In the genomic region with DNA sequence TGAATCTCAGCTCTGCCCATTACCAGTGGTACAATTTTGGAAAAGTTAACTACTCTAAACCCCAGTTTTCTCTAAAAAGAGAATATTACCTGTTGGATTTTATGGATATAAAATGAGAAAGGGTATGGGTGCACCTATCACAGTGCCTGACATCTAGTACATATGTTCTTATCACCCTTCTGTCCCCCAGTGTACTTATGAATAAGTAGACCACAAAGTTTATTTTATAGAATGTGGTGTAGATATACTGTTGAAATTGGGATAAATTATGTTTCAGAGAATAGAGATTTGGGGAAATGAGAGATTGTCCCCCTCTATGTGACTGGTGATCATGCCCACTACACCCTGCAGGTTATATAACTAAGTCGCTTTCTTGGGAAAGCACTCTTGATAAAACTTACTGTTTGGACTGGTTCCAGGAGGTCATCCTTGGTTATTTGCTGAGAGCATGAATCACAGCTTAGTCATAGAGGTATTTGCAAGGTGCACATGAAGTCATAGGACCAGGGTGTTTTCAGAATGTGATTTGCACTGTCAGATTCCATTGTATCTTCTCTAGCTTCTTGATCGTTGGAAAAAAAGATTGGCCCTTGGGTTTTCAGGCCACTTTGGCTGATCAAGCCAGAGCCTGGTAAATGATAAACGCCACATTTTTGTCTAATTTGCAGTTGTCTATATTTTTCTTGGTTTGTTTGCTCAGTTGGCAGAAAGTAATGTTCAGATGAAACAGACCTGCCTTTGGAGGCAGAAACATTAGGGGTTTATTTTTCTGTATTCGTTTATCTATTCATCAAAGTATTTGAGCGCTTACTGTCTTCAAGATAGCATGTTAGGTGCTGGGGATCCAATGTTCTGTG, we compare ENCODE assay signal across 2 cellular contexts.
TF ChIP-seq lines count a peak whose summit lies in the region.

No MANE protein-coding gene starts in this region.

TF ChIP-seq in A549, 52 proteins besides CTCF, POLR2A, EP300 and RAD21:
- TF ChIP-seq HOXB5 (CRISPR knock-in tag; IDR thresholded peaks at IDR 0.05) = no peak
- TF ChIP-seq ZNF302 (CRISPR knock-in tag; IDR thresholded peaks at IDR 0.05) = no peak
- no peak for TF ChIP-seq USF2 (IDR thresholded peaks at IDR 0.05)
- TF ChIP-seq ESRRA (IDR thresholded peaks at IDR 0.05; ENCODE audit: borderline replicate concordance, low read length) = no peak
- TF ChIP-seq MAZ (IDR thresholded peaks at IDR 0.05; ENCODE audit: borderline replicate concordance, low read depth, low read length) = no peak
- TF ChIP-seq, protein P1, sequence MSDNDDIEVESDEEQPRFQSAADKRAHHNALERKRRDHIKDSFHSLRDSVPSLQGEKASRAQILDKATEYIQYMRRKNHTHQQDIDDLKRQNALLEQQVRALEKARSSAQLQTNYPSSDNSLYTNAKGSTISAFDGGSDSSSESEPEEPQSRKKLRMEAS (IDR thresholded peaks at IDR 0.05) = peak; percentile 76
- peak; percentile 97 for TF ChIP-seq JUNB (IDR thresholded peaks at IDR 0.05)
- TF ChIP-seq GATA3 (IDR thresholded peaks at IDR 0.05; ENCODE audit: borderline replicate concordance) = peak; percentile 84
- peak; percentile 33 for TF ChIP-seq MAFK (IDR thresholded peaks at IDR 0.05; ENCODE audit: partially characterized antibody)
- TF ChIP-seq JUN (IDR thresholded peaks at IDR 0.05) = peak in 1 of 2 experiments; percentile 76; a peak in 3 of 5 replicates
- peak in 1 of 2 experiments; percentile 67; a peak in 1 of 4 replicates for TF ChIP-seq CEBPB (IDR thresholded peaks at IDR 0.05)
- peak; percentile 98 for TF ChIP-seq FOSL2 (IDR thresholded peaks at IDR 0.05)
- peak; percentile 97 for TF ChIP-seq FOSL2 (CRISPR knock-in tag; IDR thresholded peaks at IDR 0.05)
- TF ChIP-seq CHD4 (IDR thresholded peaks at IDR 0.05; ENCODE audit: borderline replicate concordance) = no peak

TF ChIP-seq in HepG2, 621 proteins besides CTCF, POLR2A, EP300 and RAD21 (continues in another document):
- TF ChIP-seq ARHGAP35 (CRISPR knock-in tag; IDR thresholded peaks at IDR 0.05; ENCODE audit: borderline replicate concordance) = no peak
- TF ChIP-seq NR2F1 (CRISPR knock-in tag; IDR thresholded peaks at IDR 0.05) = peak; percentile 42 to 45; a peak in 1 of 4 replicates
- TF ChIP-seq ZNF616 (CRISPR knock-in tag; IDR thresholded peaks at IDR 0.05; ENCODE audit: low read depth) = no peak
- TF ChIP-seq ZNF558 (CRISPR knock-in tag; IDR thresholded peaks at IDR 0.05; ENCODE audit: borderline replicate concordance) = no peak
- TF ChIP-seq SMAD1 (CRISPR knock-in tag; IDR thresholded peaks at IDR 0.05; ENCODE audit: borderline replicate concordance, low read depth) = no peak
- TF ChIP-seq BCL3 (CRISPR knock-in tag; IDR thresholded peaks at IDR 0.05) = no peak
- TF ChIP-seq NFE2L2 (IDR thresholded peaks at IDR 0.05; ENCODE audit: low read length) = no peak
- no peak for TF ChIP-seq GMEB1 (CRISPR knock-in tag; IDR thresholded peaks at IDR 0.05; ENCODE audit: borderline replicate concordance)
- TF ChIP-seq HMGXB4 (CRISPR knock-in tag; IDR thresholded peaks at IDR 0.05; ENCODE audit: borderline replicate concordance in 1 of 2, low read depth in 1 of 2) = no peak
- no peak for TF ChIP-seq ZNF879 (CRISPR knock-in tag; IDR thresholded peaks at IDR 0.05)
- peak; percentile 19; the same call in 1 of the 2 replicates for TF ChIP-seq FOXO1 (CRISPR knock-in tag; IDR thresholded peaks at IDR 0.05)
- TF ChIP-seq SOX5 (CRISPR knock-in tag; IDR thresholded peaks at IDR 0.05; ENCODE audit: borderline replicate concordance) = peak; percentile 66; the same call in 1 of the 2 replicates
- peak; percentile 96 for TF ChIP-seq JUN (CRISPR knock-in tag; IDR thresholded peaks at IDR 0.05)
- TF ChIP-seq REPIN1 (CRISPR knock-in tag; IDR thresholded peaks at IDR 0.05; ENCODE audit: borderline replicate concordance, low read depth) = no peak
- TF ChIP-seq RNF2 (conservative IDR thresholded peaks at IDR 0.05; ENCODE audit: low read depth) = no peak
- no peak for TF ChIP-seq HES4 (CRISPR knock-in tag; IDR thresholded peaks at IDR 0.05; ENCODE audit: borderline replicate concordance)
- no peak for TF ChIP-seq ZNF124 (CRISPR knock-in tag; IDR thresholded peaks at IDR 0.05)
- no peak for TF ChIP-seq ARID2 (CRISPR knock-in tag; IDR thresholded peaks at IDR 0.05; ENCODE audit: borderline replicate concordance)
- no peak for TF ChIP-seq ZFP36L1 (CRISPR knock-in tag; IDR thresholded peaks at IDR 0.05)
- TF ChIP-seq HNF1A (IDR thresholded peaks at IDR 0.05; ENCODE audit: low read depth) = no peak
- no peak for TF ChIP-seq HNF1A (CRISPR knock-in tag; IDR thresholded peaks at IDR 0.05; ENCODE audit: borderline replicate concordance)
- TF ChIP-seq RCOR2 (CRISPR knock-in tag; IDR thresholded peaks at IDR 0.05) = 0 out of 2 replicates have a peak, but pooled peaks have one; percentile 22
- TF ChIP-seq CCAR2 (optimal IDR thresholded peaks at IDR 0.05; ENCODE audit: low read depth, low read length) = no peak
- TF ChIP-seq RARA (CRISPR knock-in tag; IDR thresholded peaks at IDR 0.05) = peak; percentile 74
- TF ChIP-seq DDIT3 (CRISPR knock-in tag; IDR thresholded peaks at IDR 0.05) = no peak
- TF ChIP-seq, protein P2, sequence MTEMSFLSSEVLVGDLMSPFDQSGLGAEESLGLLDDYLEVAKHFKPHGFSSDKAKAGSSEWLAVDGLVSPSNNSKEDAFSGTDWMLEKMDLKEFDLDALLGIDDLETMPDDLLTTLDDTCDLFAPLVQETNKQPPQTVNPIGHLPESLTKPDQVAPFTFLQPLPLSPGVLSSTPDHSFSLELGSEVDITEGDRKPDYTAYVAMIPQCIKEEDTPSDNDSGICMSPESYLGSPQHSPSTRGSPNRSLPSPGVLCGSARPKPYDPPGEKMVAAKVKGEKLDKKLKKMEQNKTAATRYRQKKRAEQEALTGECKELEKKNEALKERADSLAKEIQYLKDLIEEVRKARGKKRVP (CRISPR knock-in tag; IDR thresholded peaks at IDR 0.05) = peak in 1 of 2 experiments; percentile 27; a peak in 1 of 4 replicates
- TF ChIP-seq, protein P3, sequence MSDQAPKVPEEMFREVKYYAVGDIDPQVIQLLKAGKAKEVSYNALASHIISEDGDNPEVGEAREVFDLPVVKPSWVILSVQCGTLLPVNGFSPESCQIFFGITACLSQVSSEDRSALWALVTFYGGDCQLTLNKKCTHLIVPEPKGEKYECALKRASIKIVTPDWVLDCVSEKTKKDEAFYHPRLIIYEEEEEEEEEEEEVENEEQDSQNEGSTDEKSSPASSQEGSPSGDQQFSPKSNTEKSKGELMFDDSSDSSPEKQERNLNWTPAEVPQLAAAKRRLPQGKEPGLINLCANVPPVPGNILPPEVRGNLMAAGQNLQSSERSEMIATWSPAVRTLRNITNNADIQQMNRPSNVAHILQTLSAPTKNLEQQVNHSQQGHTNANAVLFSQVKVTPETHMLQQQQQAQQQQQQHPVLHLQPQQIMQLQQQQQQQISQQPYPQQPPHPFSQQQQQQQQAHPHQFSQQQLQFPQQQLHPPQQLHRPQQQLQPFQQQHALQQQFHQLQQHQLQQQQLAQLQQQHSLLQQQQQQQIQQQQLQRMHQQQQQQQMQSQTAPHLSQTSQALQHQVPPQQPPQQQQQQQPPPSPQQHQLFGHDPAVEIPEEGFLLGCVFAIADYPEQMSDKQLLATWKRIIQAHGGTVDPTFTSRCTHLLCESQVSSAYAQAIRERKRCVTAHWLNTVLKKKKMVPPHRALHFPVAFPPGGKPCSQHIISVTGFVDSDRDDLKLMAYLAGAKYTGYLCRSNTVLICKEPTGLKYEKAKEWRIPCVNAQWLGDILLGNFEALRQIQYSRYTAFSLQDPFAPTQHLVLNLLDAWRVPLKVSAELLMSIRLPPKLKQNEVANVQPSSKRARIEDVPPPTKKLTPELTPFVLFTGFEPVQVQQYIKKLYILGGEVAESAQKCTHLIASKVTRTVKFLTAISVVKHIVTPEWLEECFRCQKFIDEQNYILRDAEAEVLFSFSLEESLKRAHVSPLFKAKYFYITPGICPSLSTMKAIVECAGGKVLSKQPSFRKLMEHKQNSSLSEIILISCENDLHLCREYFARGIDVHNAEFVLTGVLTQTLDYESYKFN (CRISPR knock-in tag; conservative IDR thresholded peaks at IDR 0.05) = peak; percentile 41; the same call in 1 of the 2 replicates
- TF ChIP-seq, protein P4, sequence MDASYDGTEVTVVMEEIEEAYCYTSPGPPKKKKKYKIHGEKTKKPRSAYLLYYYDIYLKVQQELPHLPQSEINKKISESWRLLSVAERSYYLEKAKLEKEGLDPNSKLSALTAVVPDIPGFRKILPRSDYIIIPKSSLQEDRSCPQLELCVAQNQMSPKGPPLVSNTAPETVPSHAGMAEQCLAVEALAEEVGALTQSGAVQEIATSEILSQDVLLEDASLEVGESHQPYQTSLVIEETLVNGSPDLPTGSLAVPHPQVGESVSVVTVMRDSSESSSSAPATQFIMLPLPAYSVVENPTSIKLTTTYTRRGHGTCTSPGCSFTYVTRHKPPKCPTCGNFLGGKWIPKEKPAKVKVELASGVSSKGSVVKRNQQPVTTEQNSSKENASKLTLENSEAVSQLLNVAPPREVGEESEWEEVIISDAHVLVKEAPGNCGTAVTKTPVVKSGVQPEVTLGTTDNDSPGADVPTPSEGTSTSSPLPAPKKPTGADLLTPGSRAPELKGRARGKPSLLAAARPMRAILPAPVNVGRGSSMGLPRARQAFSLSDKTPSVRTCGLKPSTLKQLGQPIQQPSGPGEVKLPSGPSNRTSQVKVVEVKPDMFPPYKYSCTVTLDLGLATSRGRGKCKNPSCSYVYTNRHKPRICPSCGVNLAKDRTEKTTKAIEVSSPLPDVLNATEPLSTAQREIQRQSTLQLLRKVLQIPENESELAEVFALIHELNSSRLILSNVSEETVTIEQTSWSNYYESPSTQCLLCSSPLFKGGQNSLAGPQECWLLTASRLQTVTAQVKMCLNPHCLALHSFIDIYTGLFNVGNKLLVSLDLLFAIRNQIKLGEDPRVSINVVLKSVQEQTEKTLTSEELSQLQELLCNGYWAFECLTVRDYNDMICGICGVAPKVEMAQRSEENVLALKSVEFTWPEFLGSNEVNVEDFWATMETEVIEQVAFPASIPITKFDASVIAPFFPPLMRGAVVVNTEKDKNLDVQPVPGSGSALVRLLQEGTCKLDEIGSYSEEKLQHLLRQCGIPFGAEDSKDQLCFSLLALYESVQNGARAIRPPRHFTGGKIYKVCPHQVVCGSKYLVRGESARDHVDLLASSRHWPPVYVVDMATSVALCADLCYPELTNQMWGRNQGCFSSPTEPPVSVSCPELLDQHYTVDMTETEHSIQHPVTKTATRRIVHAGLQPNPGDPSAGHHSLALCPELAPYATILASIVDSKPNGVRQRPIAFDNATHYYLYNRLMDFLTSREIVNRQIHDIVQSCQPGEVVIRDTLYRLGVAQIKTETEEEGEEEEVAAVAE (CRISPR knock-in tag; IDR thresholded peaks at IDR 0.05; ENCODE audit: borderline replicate concordance) = 0 out of 2 replicates have a peak, but pooled peaks have one; percentile 48
- TF ChIP-seq NFIB (CRISPR knock-in tag; IDR thresholded peaks at IDR 0.05; ENCODE audit: borderline replicate concordance) = no peak
